Comparison of ENCODE assay signal across 1 cellular context in genomic region chr21:15206514-15206913, GRCh38.
A peak's percentile ranks its signal among the peaks of the same experiment; 100 is the strongest.
TF ChIP-seq lines count a peak whose summit lies in the region.

No MANE protein-coding gene starts in this region.

TF ChIP-seq in GM12878, 131 proteins besides CTCF, POLR2A, EP300 and RAD21 (continued from another document):
- TF ChIP-seq PML (IDR thresholded peaks at IDR 0.05; ENCODE audit: low read length) (no peak; the same call in 1 of the 2 replicates), TBL1XR1 (IDR thresholded peaks at IDR 0.05; ENCODE audit: low read depth, low read length) (0 out of 2 replicates have a peak, but pooled peaks have one; percentile 27), ZNF217 (IDR thresholded peaks at IDR 0.05) (no peak), IKZF2 (IDR thresholded peaks at IDR 0.05) (no peak), POLR2AphosphoS2 (IDR thresholded peaks at IDR 0.05; ENCODE audit: low read depth, low read length) (no peak), PAX5 (IDR thresholded peaks at IDR 0.05; ENCODE audit: borderline replicate concordance, low read depth, low read length) (no peak), HDAC2 (IDR thresholded peaks at IDR 0.05) (no peak), ZBTB4 (CRISPR knock-in tag; IDR thresholded peaks at IDR 0.05) (no peak), ATF7 (IDR thresholded peaks at IDR 0.05; ENCODE audit: low read depth) (peak; percentile 29; the same call in 1 of the 2 replicates), BCL3 (IDR thresholded peaks at IDR 0.05; ENCODE audit: borderline replicate concordance, insufficient read depth, low read depth, low read length, poor library complexity, severe bottlenecking) (peak; percentile 25), RBBP5 (conservative IDR thresholded peaks at IDR 0.05) (no peak), HDAC6 (IDR thresholded peaks at IDR 0.05; ENCODE audit: unreplicated experiment) (no peak), WRNIP1 (IDR thresholded peaks at IDR 0.05; ENCODE audit: borderline replicate concordance, low read depth, low read length) (no peak), SREBF2 (IDR thresholded peaks at IDR 0.05; ENCODE audit: low read length) (no peak), KLF5 (IDR thresholded peaks at IDR 0.05; ENCODE audit: partially characterized antibody) (no peak), ASH2L (IDR thresholded peaks at IDR 0.05; ENCODE audit: borderline replicate concordance, low read depth) (no peak), SKIL (IDR thresholded peaks at IDR 0.05; ENCODE audit: low read depth, poor library complexity, severe bottlenecking) (no peak), NFXL1 (IDR thresholded peaks at IDR 0.05; ENCODE audit: borderline replicate concordance) (no peak), SUPT20H (IDR thresholded peaks at IDR 0.05; ENCODE audit: borderline replicate concordance, control insufficient read depth, low read depth, low read length) (no peak), ATF2 (IDR thresholded peaks at IDR 0.05; ENCODE audit: low read length) (peak; percentile 74)
